ENCODE assay signal across 24 cellular contexts in genomic region chr22:17631076-17631565, GRCh38.
"Had no signal": no experiment of that assay in that cellular context is flagged by ENCODE, and none has a peak within 500 bp of the region (broad histone marks: within the 10 kb centered on the region; RNA-seq: fewer than 3 reads in every experiment).

No MANE protein-coding gene starts in this region.

- H3K4me1 Mint-ChIP-seq: stimulated activated effector memory CD8-positive, alpha-beta T cell treated with anti-CD3 and anti-CD28 coated beads, Interleukin-12 subunit alpha, Interleukin-12 subunit beta, amount 100 ng/mL, for 72 hours had no signal

- H3K36me3 ChIP-seq: cardiac muscle cell, right lobe of liver had no signal

- H3K27me3 Mint-ChIP-seq: activated CD4-positive, alpha-beta T cell treated with anti-CD3 and anti-CD28 coated beads for 36 hours; activated T-cell treated with anti-CD3 and anti-CD28 coated beads, Interleukin-2, amount 50 U/mL, for 24 hours; stimulated activated naive CD8-positive, alpha-beta T cell treated with anti-CD3 and anti-CD28 coated beads, Interleukin-15, amount 100 ng/mL, for 72 hours had no signal

- H3K9me3 ChIP-seq: right lobe of liver, SJSA1, tibial nerve had no signal

- DNase-seq: activated CD4-positive, alpha-beta T cell treated with anti-CD3 and anti-CD28 coated beads for 36 hours; activated CD4-positive, alpha-beta T cell treated with anti-CD3 and anti-CD28 coated beads, Interleukin-2, amount 50 U/mL, for 4 hours; activated CD8-positive, alpha-beta memory T cell treated with anti-CD3 and anti-CD28 coated beads for 24 hours; activated CD8-positive, alpha-beta memory T cell treated with anti-CD3 and anti-CD28 coated beads, Interleukin-2, amount 50 U/mL, for 4 hours; activated naive CD4-positive, alpha-beta T cell treated with Interleukin-2 at 50 U/mL for 16 hours; activated T-cell treated with anti-CD3 and anti-CD28 coated beads, Interleukin-2, amount 50 U/mL, for 24 hours; amygdala; effector CD4-positive, alpha-beta T cell; foreskin melanocyte; hippocampal formation; left ventricle myocardium superior; mesendoderm; occipital lobe; posterior cingulate gyrus; right lobe of liver; stimulated activated CD4-positive, alpha-beta T cell treated with anti-CD3 and anti-CD28 coated beads, Interleukin-1b, Interleukin-23, amount 100 ng/mL, for 48 hours; stimulated activated naive CD8-positive, alpha-beta T cell treated with anti-CD3 and anti-CD28 coated beads, Interleukin-15, amount 100 ng/mL, for 72 hours; T-helper 9 cell had no signal

- H3K9me3 Mint-ChIP-seq: activated T-cell treated with anti-CD3 and anti-CD28 coated beads, Interleukin-2, amount 50 U/mL, for 24 hours; stimulated activated effector memory CD8-positive, alpha-beta T cell treated with anti-CD3 and anti-CD28 coated beads, Interleukin-12 subunit alpha, Interleukin-12 subunit beta, amount 100 ng/mL, for 72 hours; stimulated activated naive CD8-positive, alpha-beta T cell treated with anti-CD3 and anti-CD28 coated beads, Interleukin-15, amount 100 ng/mL, for 72 hours had no signal

- FAIRE-seq: endometrium had no signal

- H3K4me3 Mint-ChIP-seq: activated CD4-positive, alpha-beta T cell treated with anti-CD3 and anti-CD28 coated beads for 36 hours; activated T-cell treated with anti-CD3 and anti-CD28 coated beads, Interleukin-2, amount 50 U/mL, for 24 hours; stimulated activated effector memory CD8-positive, alpha-beta T cell treated with anti-CD3 and anti-CD28 coated beads, Interleukin-12 subunit alpha, Interleukin-12 subunit beta, amount 100 ng/mL, for 72 hours had no signal

- H3K27me3 ChIP-seq: cardiac muscle cell, right lobe of liver, SJSA1, tibial nerve had no signal

- H3K27ac ChIP-seq: cardiac muscle cell, right lobe of liver, SJSA1, skin epidermis, tibial nerve had no signal

- H3K27ac Mint-ChIP-seq: activated CD4-positive, alpha-beta T cell treated with anti-CD3 and anti-CD28 coated beads for 36 hours; activated T-cell treated with anti-CD3 and anti-CD28 coated beads, Interleukin-2, amount 50 U/mL, for 24 hours; stimulated activated effector memory CD8-positive, alpha-beta T cell treated with anti-CD3 and anti-CD28 coated beads, Interleukin-12 subunit alpha, Interleukin-12 subunit beta, amount 100 ng/mL, for 72 hours; stimulated activated naive CD8-positive, alpha-beta T cell treated with anti-CD3 and anti-CD28 coated beads, Interleukin-15, amount 100 ng/mL, for 72 hours had no signal

- H3K4me3 ChIP-seq: cardiac muscle cell, right lobe of liver, SJSA1, skin epidermis, tibial nerve had no signal

- ATAC-seq: activated CD4-positive, alpha-beta T cell treated with anti-CD3 and anti-CD28 coated beads for 36 hours; left ventricle myocardium superior; right lobe of liver; stimulated activated effector memory CD8-positive, alpha-beta T cell treated with anti-CD3 and anti-CD28 coated beads, Interleukin-12 subunit alpha, Interleukin-12 subunit beta, amount 100 ng/mL, for 72 hours; stimulated activated naive CD8-positive, alpha-beta T cell treated with anti-CD3 and anti-CD28 coated beads, Interleukin-15, amount 100 ng/mL, for 72 hours had no signal
